ENCODE assay signal across 26 cellular contexts in genomic region chr12:79033788-79034187, GRCh38.
"Had no signal": no experiment of that assay in that cellular context is flagged by ENCODE, and none has a peak within 500 bp of the region (broad histone marks: within the 10 kb centered on the region; RNA-seq: fewer than 3 reads in every experiment).

No MANE protein-coding gene starts in this region.

- ATAC-seq: natural killer cell treated with Interleukin-12 subunit alpha and Interleukin-12 subunit beta and Interleukin-15 and Interleukin-18, amount 100 ng/mL, for 72 hours; psoas muscle; right cardiac atrium; right lobe of liver; stimulated activated effector memory CD8-positive, alpha-beta T cell treated with anti-CD3 and anti-CD28 coated beads, Interleukin-12 subunit alpha, Interleukin-12 subunit beta, amount 100 ng/mL, for 72 hours; stimulated activated naive B cell treated with anti-CD40 and anti-IgM and Interleukin-4, amounts not matched to agents 10 μg/mL and 1 μg/mL and 100 μg/mL, for 72 hours had no signal

- H3K27ac ChIP-seq: neutrophil, ovary, parathyroid adenoma, psoas muscle, right lobe of liver, sigmoid colon, stomach, thoracic aorta, thyroid gland, tibial nerve, upper lobe of left lung, vagina had no signal

- H3K27me3 ChIP-seq: neutrophil, ovary, right lobe of liver, sigmoid colon, stomach, thyroid gland, tibial nerve, upper lobe of left lung, vagina had no signal

- H3K4me3 ChIP-seq: ovary, psoas muscle, right lobe of liver, sigmoid colon, stomach, thoracic aorta, thyroid gland, tibial nerve, upper lobe of left lung, vagina had no signal

- H3K79me2 ChIP-seq: parathyroid adenoma had no signal

- H3K4me1 ChIP-seq: parathyroid adenoma, psoas muscle, right lobe of liver, sigmoid colon, stomach, thyroid gland, tibial nerve, upper lobe of left lung, vagina had no signal

- DNase-seq: nephron progenitor cell; nucleus accumbens; ovary; posterior cingulate gyrus; psoas muscle; right cardiac atrium; right lobe of liver; sigmoid colon; small intestine; stimulated activated CD4-positive, alpha-beta T cell treated with anti-CD3 and anti-CD28 coated beads, Interleukin-15, amount 100 ng/mL, for 24 hours; stimulated activated CD4-positive, alpha-beta T cell treated with anti-CD3 and anti-CD28 coated beads, Interleukin-2, amount 100 ng/mL, for 24 hours; stimulated activated CD4-positive, alpha-beta T cell treated with anti-CD3 and anti-CD28 coated beads, Interleukin-2, amount 100 ng/mL, for 48 hours; stimulated activated CD4-positive, alpha-beta T cell treated with anti-CD3 and anti-CD28 coated beads, Interleukin-4, amount 100 ng/mL, for 24 hours; stimulated activated naive B cell treated with anti-CD40 and anti-IgM and Interleukin-4, amounts not matched to agents 10 μg/mL and 1 μg/mL and 100 μg/mL, for 72 hours; stimulated activated naive CD4-positive, alpha-beta T cell treated with Interleukin-2 at 50 U/mL for 16 hours; stomach; thyroid gland; trophoblast cell; upper lobe of left lung had no signal

- H3K36me3 ChIP-seq: neutrophil, ovary, right lobe of liver, sigmoid colon, stomach, thoracic aorta, thyroid gland, tibial nerve, upper lobe of left lung, vagina had no signal

- H2AFZ ChIP-seq: parathyroid adenoma had no signal

- H3K9ac ChIP-seq: parathyroid adenoma had no signal

- H3K9me3 ChIP-seq: neutrophil, ovary, psoas muscle, right lobe of liver, sigmoid colon, stomach, thoracic aorta, thyroid gland, tibial nerve, upper lobe of left lung, vagina had no signal
